Comparison of ENCODE assay signal across 1 cellular context in the genomic region with DNA sequence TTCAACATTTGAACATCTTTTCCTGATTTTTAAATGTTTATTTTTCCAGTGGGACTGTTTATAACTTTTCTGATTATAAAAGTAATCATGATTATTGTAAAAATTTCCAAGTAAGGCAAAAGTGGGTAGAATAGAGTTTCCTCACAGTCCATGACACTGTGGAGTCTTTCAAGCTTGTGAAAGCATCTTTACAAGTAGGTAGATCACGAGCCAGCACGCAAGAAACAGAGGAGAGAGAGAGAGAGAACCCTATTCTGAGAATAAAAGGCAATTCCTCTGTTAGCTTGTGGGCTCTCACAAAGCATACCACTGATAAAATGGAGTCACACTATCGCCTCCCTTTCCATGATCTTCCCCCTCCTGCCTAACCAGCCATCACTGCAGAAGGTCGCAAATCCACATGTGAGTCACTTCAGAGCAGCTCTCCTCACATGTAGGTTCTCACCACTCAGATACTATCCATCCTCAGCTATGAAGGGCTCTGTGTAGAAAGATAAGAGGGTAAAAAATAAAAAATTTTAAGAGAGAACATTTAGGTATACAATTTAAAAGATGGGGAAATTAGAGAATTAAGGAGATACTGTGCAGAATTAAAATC.
TF ChIP-seq lines count a peak whose summit lies in the region.

No MANE protein-coding gene starts in this region.

TF ChIP-seq in WTC11, 78 proteins besides CTCF, POLR2A, EP300 and RAD21 (continued from another document):
- TF ChIP-seq, protein P1, sequence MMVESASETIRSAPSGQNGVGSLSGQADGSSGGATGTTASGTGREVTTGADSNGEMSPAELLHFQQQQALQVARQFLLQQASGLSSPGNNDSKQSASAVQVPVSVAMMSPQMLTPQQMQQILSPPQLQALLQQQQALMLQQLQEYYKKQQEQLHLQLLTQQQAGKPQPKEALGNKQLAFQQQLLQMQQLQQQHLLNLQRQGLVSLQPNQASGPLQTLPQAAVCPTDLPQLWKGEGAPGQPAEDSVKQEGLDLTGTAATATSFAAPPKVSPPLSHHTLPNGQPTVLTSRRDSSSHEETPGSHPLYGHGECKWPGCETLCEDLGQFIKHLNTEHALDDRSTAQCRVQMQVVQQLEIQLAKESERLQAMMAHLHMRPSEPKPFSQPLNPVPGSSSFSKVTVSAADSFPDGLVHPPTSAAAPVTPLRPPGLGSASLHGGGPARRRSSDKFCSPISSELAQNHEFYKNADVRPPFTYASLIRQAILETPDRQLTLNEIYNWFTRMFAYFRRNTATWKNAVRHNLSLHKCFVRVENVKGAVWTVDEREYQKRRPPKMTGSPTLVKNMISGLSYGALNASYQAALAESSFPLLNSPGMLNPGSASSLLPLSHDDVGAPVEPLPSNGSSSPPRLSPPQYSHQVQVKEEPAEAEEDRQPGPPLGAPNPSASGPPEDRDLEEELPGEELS (CRISPR knock-in tag; IDR thresholded peaks at IDR 0.05) = no peak
- no peak for TF ChIP-seq ZNF263 (CRISPR knock-in tag; IDR thresholded peaks at IDR 0.05; ENCODE audit: low read depth)
- no peak for TF ChIP-seq TP53 (CRISPR knock-in tag; IDR thresholded peaks at IDR 0.05)
- no peak for TF ChIP-seq TEAD4 (CRISPR knock-in tag; IDR thresholded peaks at IDR 0.05)
- TF ChIP-seq, protein P2, sequence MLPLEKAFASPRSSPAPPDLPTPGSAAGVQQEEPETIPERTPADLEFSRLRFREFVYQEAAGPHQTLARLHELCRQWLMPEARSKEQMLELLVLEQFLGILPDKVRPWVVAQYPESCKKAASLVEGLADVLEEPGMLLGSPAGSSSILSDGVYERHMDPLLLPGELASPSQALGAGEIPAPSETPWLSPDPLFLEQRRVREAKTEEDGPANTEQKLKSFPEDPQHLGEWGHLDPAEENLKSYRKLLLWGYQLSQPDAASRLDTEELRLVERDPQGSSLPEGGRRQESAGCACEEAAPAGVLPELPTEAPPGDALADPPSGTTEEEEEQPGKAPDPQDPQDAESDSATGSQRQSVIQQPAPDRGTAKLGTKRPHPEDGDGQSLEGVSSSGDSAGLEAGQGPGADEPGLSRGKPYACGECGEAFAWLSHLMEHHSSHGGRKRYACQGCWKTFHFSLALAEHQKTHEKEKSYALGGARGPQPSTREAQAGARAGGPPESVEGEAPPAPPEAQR (CRISPR knock-in tag; IDR thresholded peaks at IDR 0.05) = no peak
- no peak for TF ChIP-seq NR1H2 (CRISPR knock-in tag; IDR thresholded peaks at IDR 0.05)
- TF ChIP-seq, protein P3, sequence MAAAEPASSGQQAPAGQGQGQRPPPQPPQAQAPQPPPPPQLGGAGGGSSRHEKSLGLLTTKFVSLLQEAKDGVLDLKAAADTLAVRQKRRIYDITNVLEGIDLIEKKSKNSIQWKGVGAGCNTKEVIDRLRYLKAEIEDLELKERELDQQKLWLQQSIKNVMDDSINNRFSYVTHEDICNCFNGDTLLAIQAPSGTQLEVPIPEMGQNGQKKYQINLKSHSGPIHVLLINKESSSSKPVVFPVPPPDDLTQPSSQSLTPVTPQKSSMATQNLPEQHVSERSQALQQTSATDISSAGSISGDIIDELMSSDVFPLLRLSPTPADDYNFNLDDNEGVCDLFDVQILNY (CRISPR knock-in tag; IDR thresholded peaks at IDR 0.05) = no peak
